28 cellular contexts compared by ENCODE assay signal in genomic region chr17:48356866-48357265, GRCh38.
"Had no signal": no experiment of that assay in that cellular context is flagged by ENCODE, and none has a peak within 500 bp of the region (broad histone marks: within the 10 kb centered on the region; RNA-seq: fewer than 3 reads in every experiment).

No MANE protein-coding gene starts in this region.

- H3K4me3 ChIP-seq: colonic mucosa, esophagus squamous epithelium, gastrocnemius medialis, heart right ventricle, left lung, lower lobe of right lung, mucosa of descending colon had no signal

- FAIRE-seq: endometrium, islet of Langerhans, keratinocyte had no signal

- ATAC-seq: effector memory CD8-positive, alpha-beta T cell; esophagus mucosa; gastrocnemius medialis; heart right ventricle; left cardiac atrium; left lung; left ventricle myocardium superior; lower lobe of right lung; mucosa of descending colon had no signal

- H3K9me3 Mint-ChIP-seq: dendritic cell treated with granulocyte-macrophage colony-stimulating factor and Interleukin-4, amounts not matched to agents 40 ng/mL and 50 ng/mL, for 4 days; effector memory CD8-positive, alpha-beta T cell; endodermal cell; mesothelial cell of epicardium; naive B cell had no signal

- H3K27ac Mint-ChIP-seq: dendritic cell treated with granulocyte-macrophage colony-stimulating factor and Interleukin-4, amounts not matched to agents 40 ng/mL and 50 ng/mL, for 4 days; endodermal cell had no signal

- H3K4me3 Mint-ChIP-seq: dendritic cell treated with granulocyte-macrophage colony-stimulating factor and Interleukin-4, amounts not matched to agents 40 ng/mL and 50 ng/mL, for 4 days; effector memory CD8-positive, alpha-beta T cell; endodermal cell; mesothelial cell of epicardium had no signal

- H3K27ac ChIP-seq: colonic mucosa, epithelial cell of prostate, esophagus squamous epithelium, gastrocnemius medialis, heart right ventricle, left lung, lower lobe of right lung had no signal

- H3K27me3 ChIP-seq: colonic mucosa had no signal

- DNase-seq: colonic mucosa; cortex of kidney; effector CD8-positive, alpha-beta T cell; effector memory CD8-positive, alpha-beta T cell; endodermal cell; erythroblast; esophagus squamous epithelium; foreskin fibroblast; foreskin melanocyte; gastrocnemius medialis; glutamatergic neuron; head of caudate nucleus; heart right ventricle; hippocampal formation; left cardiac atrium; left lung; left ventricle myocardium superior; lower lobe of right lung; mesenchymal stem cell; mucosa of descending colon; naive B cell had no signal

- H3K27me3 Mint-ChIP-seq: effector memory CD8-positive, alpha-beta T cell; naive B cell had no signal

- H3K36me3 ChIP-seq: colonic mucosa, esophagus squamous epithelium, gastrocnemius medialis, heart right ventricle, left lung, lower lobe of right lung had no signal

- H3K36me3 Mint-ChIP-seq: mesothelial cell of epicardium, naive B cell had no signal

- H3K4me1 ChIP-seq: colonic mucosa, esophagus squamous epithelium, gastrocnemius medialis, heart right ventricle, left lung, lower lobe of right lung had no signal

- H3K4me1 Mint-ChIP-seq: endodermal cell had no signal

- H3K9me3 ChIP-seq: colonic mucosa, esophagus squamous epithelium, gastrocnemius medialis, heart right ventricle, left lung, lower lobe of right lung, mucosa of descending colon had no signal
